In genomic region chr4:64330143-64330542, GRCh38 we compare ENCODE assay signal across 25 cellular contexts.
"Had no signal": no experiment of that assay in that cellular context is flagged by ENCODE, and none has a peak within 500 bp of the region (broad histone marks: within the 10 kb centered on the region; RNA-seq: fewer than 3 reads in every experiment).

No MANE protein-coding gene starts in this region.

- H3K9me3 ChIP-seq: adrenal gland, gastrocnemius medialis, right lobe of liver, thyroid gland, upper lobe of right lung had no signal

- H3K27me3 Mint-ChIP-seq: activated naive CD8-positive, alpha-beta T cell; central memory CD8-positive, alpha-beta T cell; memory B cell; stimulated activated naive CD8-positive, alpha-beta T cell treated with anti-CD3 and anti-CD28 coated beads, Interleukin-15, Interleukin-2, amounts not matched to agents 100 ng/mL and 50 ng/mL, for 24 hours had no signal

- H3K4me1 ChIP-seq: adrenal gland, breast epithelium, right lobe of liver, thyroid gland, upper lobe of right lung had no signal

- H3K27ac Mint-ChIP-seq: activated naive CD8-positive, alpha-beta T cell; activated T-helper 2 cell treated with anti-CD3 and anti-CD28 coated beads, Interferon-gamma antibody, Interleukin-2, Interleukin-4, amounts not matched to agents 10 μg/mL and 5 μg/mL and 100 μg/mL, durations not matched to agents 14 hours and 24 hours and 36 hours; memory B cell; nephron progenitor cell; stimulated activated naive CD8-positive, alpha-beta T cell treated with anti-CD3 and anti-CD28 coated beads, Interleukin-15, Interleukin-2, amounts not matched to agents 100 ng/mL and 50 ng/mL, for 24 hours had no signal

- H3K4me3 Mint-ChIP-seq: activated naive CD8-positive, alpha-beta T cell; activated T-cell treated with anti-CD3 and anti-CD28 coated beads, Interleukin-2, amount 50 U/mL, for 4 hours; central memory CD8-positive, alpha-beta T cell; memory B cell; nephron progenitor cell; stimulated activated naive CD8-positive, alpha-beta T cell treated with anti-CD3 and anti-CD28 coated beads, Interleukin-15, Interleukin-2, amounts not matched to agents 100 ng/mL and 50 ng/mL, for 24 hours had no signal

- H3K4me3 ChIP-seq: adrenal gland, breast epithelium, gastrocnemius medialis, right lobe of liver, skin epidermis, thyroid gland, upper lobe of right lung had no signal

- H3K4me1 Mint-ChIP-seq: central memory CD8-positive, alpha-beta T cell; memory B cell; nephron progenitor cell had no signal

- H3K27ac ChIP-seq: adrenal gland, breast epithelium, gastrocnemius medialis, right lobe of liver, skin epidermis, thyroid gland, upper lobe of right lung had no signal

- H3K36me3 ChIP-seq: adrenal gland, breast epithelium, gastrocnemius medialis, right lobe of liver, thyroid gland, upper lobe of right lung had no signal

- H3K27me3 ChIP-seq: adrenal gland, breast epithelium, gastrocnemius medialis, right lobe of liver, thyroid gland, upper lobe of right lung had no signal

- H3K36me3 Mint-ChIP-seq: activated naive CD8-positive, alpha-beta T cell; memory B cell had no signal

- DNase-seq: activated CD4-positive, alpha-beta T cell treated with anti-CD3 and anti-CD28 coated beads for 4 hours; activated CD4-positive, alpha-beta T cell treated with anti-CD3 and anti-CD28 coated beads, Interleukin-2, amount 50 U/mL, for 48 hours; activated CD4-positive, CD25-positive, alpha-beta regulatory T cell; activated CD8-positive, alpha-beta memory T cell treated with anti-CD3 and anti-CD28 coated beads, Interleukin-2, amount 50 U/mL, for 48 hours; activated naive CD4-positive, alpha-beta T cell; activated T-cell treated with anti-CD3 and anti-CD28 coated beads, Interleukin-2, amount 50 U/mL, for 4 hours; adrenal gland; effector memory CD4-positive, alpha-beta T cell; gastrocnemius medialis; left colon; nephron progenitor cell; nucleus accumbens; posterior cingulate gyrus; right lobe of liver; stimulated activated CD4-positive, alpha-beta T cell treated with anti-CD3 and anti-CD28 coated beads, Interleukin-1b, Interleukin-23, amount 100 ng/mL, for 48 hours; substantia nigra; thyroid gland; upper lobe of right lung had no signal
